In genomic region chrX:8586953-8587352, GRCh38 we compare ENCODE assay signal across 21 cellular contexts.
"Had no signal": no experiment of that assay in that cellular context is flagged by ENCODE, and none has a peak within 500 bp of the region (broad histone marks: within the 10 kb centered on the region; RNA-seq: fewer than 3 reads in every experiment).

No MANE protein-coding gene starts in this region.

- H3K36me3 ChIP-seq: neutrophil, spleen, tibial nerve, upper lobe of right lung, vagina had no signal

- H3K9me3 ChIP-seq: neutrophil, psoas muscle, spleen, tibial nerve, upper lobe of right lung, vagina had no signal

- ATAC-seq: left colon; naive thymus-derived CD4-positive, alpha-beta T cell; psoas muscle; sciatic nerve; stimulated activated memory B cell treated with anti-CD40 and anti-IgM and Interleukin-4, amounts not matched to agents 10 μg/mL and 1 μg/mL and 100 μg/mL, for 72 hours; upper lobe of right lung had no signal

- H3K4me3 Mint-ChIP-seq: naive thymus-derived CD4-positive, alpha-beta T cell; stimulated activated memory B cell treated with anti-CD40 and anti-IgM and Interleukin-4, amounts not matched to agents 10 μg/mL and 1 μg/mL and 100 μg/mL, for 72 hours; stimulated activated naive CD8-positive, alpha-beta T cell treated with anti-CD3 and anti-CD28 coated beads, Interleukin-15, Interleukin-2, amounts not matched to agents 100 ng/mL and 50 ng/mL, for 24 hours had no signal

- H3K27me3 Mint-ChIP-seq: stimulated activated memory B cell treated with anti-CD40 and anti-IgM and Interleukin-4, amounts not matched to agents 10 μg/mL and 1 μg/mL and 100 μg/mL, for 72 hours; stimulated activated naive CD8-positive, alpha-beta T cell treated with anti-CD3 and anti-CD28 coated beads, Interleukin-15, Interleukin-2, amounts not matched to agents 100 ng/mL and 50 ng/mL, for 24 hours had no signal

- H3K9me3 Mint-ChIP-seq: stimulated activated memory B cell treated with anti-CD40 and anti-IgM and Interleukin-4, amounts not matched to agents 10 μg/mL and 1 μg/mL and 100 μg/mL, for 72 hours; stimulated activated naive CD8-positive, alpha-beta T cell treated with anti-CD3 and anti-CD28 coated beads, Interleukin-15, Interleukin-2, amounts not matched to agents 100 ng/mL and 50 ng/mL, for 24 hours had no signal

- H3K4me3 ChIP-seq: dorsolateral prefrontal cortex, psoas muscle, spleen, tibial nerve, upper lobe of right lung, vagina had no signal

- H3K36me3 Mint-ChIP-seq: naive thymus-derived CD4-positive, alpha-beta T cell; stimulated activated memory B cell treated with anti-CD40 and anti-IgM and Interleukin-4, amounts not matched to agents 10 μg/mL and 1 μg/mL and 100 μg/mL, for 72 hours had no signal

- DNase-seq: dorsolateral prefrontal cortex; effector CD8-positive, alpha-beta T cell; foreskin melanocyte; head of caudate nucleus; hippocampal formation; left colon; mesendoderm; naive thymus-derived CD4-positive, alpha-beta T cell; psoas muscle; retina; spleen; stimulated activated CD4-positive, alpha-beta T cell treated with anti-CD3 and anti-CD28 coated beads, Interleukin-15, amount 100 ng/mL, for 24 hours; stimulated activated CD4-positive, alpha-beta T cell treated with anti-CD3 and anti-CD28 coated beads, Interleukin-1b, Interleukin-23, amount 100 ng/mL, for 48 hours; stimulated activated CD4-positive, alpha-beta T cell treated with anti-CD3 and anti-CD28 coated beads, Interleukin-4, amount 100 ng/mL, for 24 hours; upper lobe of right lung had no signal

- H3K4me1 ChIP-seq: psoas muscle, spleen, tibial nerve, upper lobe of right lung, vagina had no signal

- H3K4me1 Mint-ChIP-seq: naive thymus-derived CD4-positive, alpha-beta T cell; stimulated activated memory B cell treated with anti-CD40 and anti-IgM and Interleukin-4, amounts not matched to agents 10 μg/mL and 1 μg/mL and 100 μg/mL, for 72 hours had no signal

- H3K27ac ChIP-seq: dorsolateral prefrontal cortex, neutrophil, psoas muscle, spleen, tibial nerve, upper lobe of right lung, vagina had no signal

- H3K27ac Mint-ChIP-seq: naive thymus-derived CD4-positive, alpha-beta T cell; stimulated activated memory B cell treated with anti-CD40 and anti-IgM and Interleukin-4, amounts not matched to agents 10 μg/mL and 1 μg/mL and 100 μg/mL, for 72 hours; stimulated activated naive CD8-positive, alpha-beta T cell treated with anti-CD3 and anti-CD28 coated beads, Interleukin-15, Interleukin-2, amounts not matched to agents 100 ng/mL and 50 ng/mL, for 24 hours had no signal

- H3K27me3 ChIP-seq: neutrophil, spleen, tibial nerve, upper lobe of right lung, vagina had no signal
